26 cellular contexts compared by ENCODE assay signal in genomic region chr2:53095664-53096063, GRCh38.
"Had no signal": no experiment of that assay in that cellular context is flagged by ENCODE, and none has a peak within 500 bp of the region (broad histone marks: within the 10 kb centered on the region; RNA-seq: fewer than 3 reads in every experiment).

No MANE protein-coding gene starts in this region.

- H3K9me3 Mint-ChIP-seq: naive B cell; neural progenitor cell; stimulated activated effector memory CD8-positive, alpha-beta T cell treated with anti-CD3 and anti-CD28 coated beads, Interleukin-12 subunit alpha, Interleukin-12 subunit beta, amount 100 ng/mL, for 72 hours; stimulated activated naive B cell treated with anti-CD40 and anti-IgM and Interleukin-4, amounts not matched to agents 10 μg/mL and 1 μg/mL and 100 μg/mL, for 72 hours; stimulated activated naive CD8-positive, alpha-beta T cell treated with anti-CD3 and anti-CD28 coated beads, Interleukin-15, Interleukin-2, amounts not matched to agents 100 ng/mL and 50 ng/mL, for 24 hours; type B pancreatic cell had no signal

- H3K4me3 ChIP-seq: neural progenitor cell, ovary, prostate gland, skin epidermis, smooth muscle cell, spleen, stomach, thoracic aorta, thyroid gland, tibial nerve, upper lobe of right lung, uterus had no signal

- H3K4me1 ChIP-seq: neural progenitor cell, prostate gland, spleen, stomach, thyroid gland, tibial nerve, upper lobe of right lung, uterus had no signal

- H3K4me3 Mint-ChIP-seq: naive B cell; naive thymus-derived CD8-positive, alpha-beta T cell; natural killer cell treated with Interleukin-12 subunit alpha and Interleukin-12 subunit beta and Interleukin-15 and Interleukin-18, amount 100 ng/mL, for 72 hours; neural progenitor cell; stimulated activated effector memory CD8-positive, alpha-beta T cell treated with anti-CD3 and anti-CD28 coated beads, Interleukin-12 subunit alpha, Interleukin-12 subunit beta, amount 100 ng/mL, for 72 hours; stimulated activated naive B cell treated with anti-CD40 and anti-IgM and Interleukin-4, amounts not matched to agents 10 μg/mL and 1 μg/mL and 100 μg/mL, for 72 hours; stimulated activated naive CD8-positive, alpha-beta T cell treated with anti-CD3 and anti-CD28 coated beads, Interleukin-15, Interleukin-2, amounts not matched to agents 100 ng/mL and 50 ng/mL, for 24 hours; type B pancreatic cell had no signal

- H2AFZ ChIP-seq: neural progenitor cell had no signal

- H3K27me3 ChIP-seq: neural progenitor cell, spleen, stomach, thyroid gland, tibial nerve, upper lobe of right lung, uterus had no signal

- H3K27ac ChIP-seq: neural progenitor cell, ovary, prostate gland, skin epidermis, spleen, stomach, thoracic aorta, thyroid gland, tibial nerve, upper lobe of right lung, uterus had no signal

- DNase-seq: naive B cell; naive thymus-derived CD8-positive, alpha-beta T cell; occipital lobe; ovary; spleen; stimulated activated CD4-positive, alpha-beta T cell treated with anti-CD3 and anti-CD28 coated beads, Interleukin-12 subunit alpha, Interleukin-12 subunit beta, amount 100 ng/mL, for 4 hours; stimulated activated CD4-positive, alpha-beta T cell treated with anti-CD3 and anti-CD28 coated beads, Interleukin-1b, Interleukin-23, amount 100 ng/mL, for 48 hours; stimulated activated CD4-positive, alpha-beta T cell treated with anti-CD3 and anti-CD28 coated beads, Interleukin-2, amount 100 ng/mL, for 48 hours; stimulated activated CD4-positive, alpha-beta T cell treated with anti-CD3 and anti-CD28 coated beads, Interleukin-4, amount 100 ng/mL, for 24 hours; stimulated activated naive B cell treated with anti-CD40 and anti-IgM and Interleukin-4, amounts not matched to agents 10 μg/mL and 1 μg/mL and 100 μg/mL, for 72 hours; stimulated activated naive CD4-positive, alpha-beta T cell treated with Interleukin-2 at 50 U/mL for 16 hours; stomach; thyroid gland; upper lobe of right lung; uterus had no signal

- ATAC-seq: naive thymus-derived CD8-positive, alpha-beta T cell; natural killer cell treated with Interleukin-12 subunit alpha and Interleukin-12 subunit beta and Interleukin-15 and Interleukin-18, amount 100 ng/mL, for 72 hours; sciatic nerve; stimulated activated effector memory CD8-positive, alpha-beta T cell treated with anti-CD3 and anti-CD28 coated beads, Interleukin-12 subunit alpha, Interleukin-12 subunit beta, amount 100 ng/mL, for 72 hours; stimulated activated naive B cell treated with anti-CD40 and anti-IgM and Interleukin-4, amounts not matched to agents 10 μg/mL and 1 μg/mL and 100 μg/mL, for 72 hours; upper lobe of right lung had no signal

- H3K4me1 Mint-ChIP-seq: naive B cell; naive thymus-derived CD8-positive, alpha-beta T cell; neural progenitor cell; stimulated activated effector memory CD8-positive, alpha-beta T cell treated with anti-CD3 and anti-CD28 coated beads, Interleukin-12 subunit alpha, Interleukin-12 subunit beta, amount 100 ng/mL, for 72 hours; stimulated activated naive B cell treated with anti-CD40 and anti-IgM and Interleukin-4, amounts not matched to agents 10 μg/mL and 1 μg/mL and 100 μg/mL, for 72 hours had no signal

- H3K36me3 Mint-ChIP-seq: naive B cell; naive thymus-derived CD8-positive, alpha-beta T cell; natural killer cell treated with Interleukin-12 subunit alpha and Interleukin-12 subunit beta and Interleukin-15 and Interleukin-18, amount 100 ng/mL, for 72 hours; neural progenitor cell; stimulated activated effector memory CD8-positive, alpha-beta T cell treated with anti-CD3 and anti-CD28 coated beads, Interleukin-12 subunit alpha, Interleukin-12 subunit beta, amount 100 ng/mL, for 72 hours; stimulated activated naive B cell treated with anti-CD40 and anti-IgM and Interleukin-4, amounts not matched to agents 10 μg/mL and 1 μg/mL and 100 μg/mL, for 72 hours; type B pancreatic cell had no signal

- H3K4me2 ChIP-seq: neural progenitor cell, smooth muscle cell had no signal

- H3K27ac Mint-ChIP-seq: naive B cell; naive thymus-derived CD8-positive, alpha-beta T cell; natural killer cell treated with Interleukin-12 subunit alpha and Interleukin-12 subunit beta and Interleukin-15 and Interleukin-18, amount 100 ng/mL, for 72 hours; neural progenitor cell; stimulated activated effector memory CD8-positive, alpha-beta T cell treated with anti-CD3 and anti-CD28 coated beads, Interleukin-12 subunit alpha, Interleukin-12 subunit beta, amount 100 ng/mL, for 72 hours; stimulated activated naive B cell treated with anti-CD40 and anti-IgM and Interleukin-4, amounts not matched to agents 10 μg/mL and 1 μg/mL and 100 μg/mL, for 72 hours; stimulated activated naive CD8-positive, alpha-beta T cell treated with anti-CD3 and anti-CD28 coated beads, Interleukin-15, Interleukin-2, amounts not matched to agents 100 ng/mL and 50 ng/mL, for 24 hours; type B pancreatic cell had no signal

- H3K9ac ChIP-seq: neural progenitor cell had no signal

- H3K36me3 ChIP-seq: neural progenitor cell, ovary, prostate gland, spleen, stomach, thoracic aorta, thyroid gland, tibial nerve, upper lobe of right lung, uterus had no signal

- H3K27me3 Mint-ChIP-seq: naive B cell; naive thymus-derived CD8-positive, alpha-beta T cell; natural killer cell treated with Interleukin-12 subunit alpha and Interleukin-12 subunit beta and Interleukin-15 and Interleukin-18, amount 100 ng/mL, for 72 hours; stimulated activated naive B cell treated with anti-CD40 and anti-IgM and Interleukin-4, amounts not matched to agents 10 μg/mL and 1 μg/mL and 100 μg/mL, for 72 hours; stimulated activated naive CD8-positive, alpha-beta T cell treated with anti-CD3 and anti-CD28 coated beads, Interleukin-15, Interleukin-2, amounts not matched to agents 100 ng/mL and 50 ng/mL, for 24 hours; type B pancreatic cell had no signal

- H3K9me3 ChIP-seq: ovary, prostate gland, stomach, thoracic aorta, thyroid gland, tibial nerve, upper lobe of right lung, uterus had no signal
